In genomic region chr10:119762805-119763798, GRCh38 we compare ENCODE assay signal across 18 cellular contexts. TPM values are rescaled to one million over a fixed set of nuclear protein-coding genes. Genes with fewer than 3 reads are reported as not detected.
A peak's percentile ranks its signal among the peaks of the same experiment; 100 is the strongest.
DNase-seq lines count a peak whose midpoint lies in the region; FAIRE-seq and TF ChIP-seq lines count a peak whose summit lies in the region.
"Had no signal": no experiment of that assay in that cellular context is flagged by ENCODE, and none has a peak within 500 bp of the region (broad histone marks: within the 10 kb centered on the region; RNA-seq: fewer than 3 reads in every experiment).

No MANE protein-coding gene starts in this region.

- H3F3A ChIP-seq in neural progenitor cell (ENCODE audit: low read depth): no peaks in the 10 kb centered on the region

- TF ChIP-seq POLR2A in GM12892 (IDR thresholded peaks at IDR 0.05; ENCODE audit: low read depth, low read length): no peak
- no peak for TF ChIP-seq POLR2A in H54 (IDR thresholded peaks at IDR 0.05; ENCODE audit: low read depth, low read length)

- no peaks in the 10 kb centered on the region for H3K79me2 ChIP-seq in neural progenitor cell (ENCODE audit: low read depth)

- H3K9me3 ChIP-seq in neural progenitor cell (ENCODE audit: low read depth): no peaks in the 10 kb centered on the region
- H3K9me3 ChIP-seq: esophagus squamous epithelium, HAP-1, tibial artery had no signal

- H3K36me3 Mint-ChIP-seq in neural progenitor cell: peaks cover 7% of the 10 kb centered on the region

- no peak overlapping the region for H3K4me3 ChIP-seq in neural progenitor cell
- H3K4me3 ChIP-seq: esophagus squamous epithelium, HAP-1, tibial artery had no signal

- no peaks in the 10 kb centered on the region for H3K36me3 ChIP-seq in neural progenitor cell
- H3K36me3 ChIP-seq: esophagus squamous epithelium, HAP-1, tibial artery had no signal

- H3K4me1 Mint-ChIP-seq in neural progenitor cell: peaks cover 7% of the 10 kb centered on the region

- no peak overlapping the region for H3K4me3 Mint-ChIP-seq in neural progenitor cell
- H3K4me3 Mint-ChIP-seq: mesothelial cell of epicardium; stimulated activated memory B cell treated with anti-CD40 and anti-IgM and Interleukin-4, amounts not matched to agents 10 μg/mL and 1 μg/mL and 100 μg/mL, for 72 hours had no signal

- no peak overlapping the region for H3K9ac ChIP-seq in neural progenitor cell

- H3K4me2 ChIP-seq in neural progenitor cell: peak overlapping the region; percentile 4

- H3K27ac Mint-ChIP-seq in neural progenitor cell: no peak overlapping the region
- H3K27ac Mint-ChIP-seq: mesothelial cell of epicardium; stimulated activated memory B cell treated with anti-CD40 and anti-IgM and Interleukin-4, amounts not matched to agents 10 μg/mL and 1 μg/mL and 100 μg/mL, for 72 hours had no signal

- no peaks in the 10 kb centered on the region for H3K27me3 ChIP-seq in neural progenitor cell
- H3K27me3 ChIP-seq: esophagus squamous epithelium, tibial artery had no signal

- no peaks in the 10 kb centered on the region for H4K20me1 ChIP-seq in neural progenitor cell (ENCODE audit: low read depth)

- TF ChIP-seq CTCF in neural progenitor cell (IDR thresholded peaks at IDR 0.05): no peak

- H3K27ac ChIP-seq in neural progenitor cell: peak overlapping the region; percentile 15
- H3K27ac ChIP-seq: esophagus squamous epithelium had no signal

- H3K4me1 ChIP-seq in neural progenitor cell: peaks cover 12% of the 10 kb centered on the region

- H3K27me3 Mint-ChIP-seq in neural progenitor cell (ENCODE audit: insufficient read depth, low read depth): peaks cover 1% of the 10 kb centered on the region
- H3K27me3 Mint-ChIP-seq: stimulated activated memory B cell treated with anti-CD40 and anti-IgM and Interleukin-4, amounts not matched to agents 10 μg/mL and 1 μg/mL and 100 μg/mL, for 72 hours had no signal

- H2AFZ ChIP-seq in neural progenitor cell (replicated peaks): no peak overlapping the region

- DNase-seq in EH (ENCODE audit: low read depth) (peak; percentile 62), GM12892 (ENCODE audit: insufficient read length) (no peak), astrocyte of the hippocampus (ENCODE audit: low read depth, low spot score) (peak; percentile 26), neural progenitor cell (ENCODE audit: low spot score) (peak; percentile 19), H54 (ENCODE audit: insufficient read length, low spot score) (no peak), epidermal melanocyte (ENCODE audit: insufficient read length, low spot score) (no peak), GM19238 (ENCODE audit: insufficient read length, low spot score) (no peak)
- DNase-seq: activated CD4-positive, alpha-beta T cell treated with anti-CD3 and anti-CD28 coated beads for 1 hour; activated gamma-delta T cell treated with Interleukin-2 at 50 U/mL for 16 hours; DMS79 treated with DMSO at 0.1 percent for 48 hours; effector memory CD4-positive, alpha-beta T cell; esophagus squamous epithelium; NCI-H146; tibial artery had no signal

- FAIRE-seq in GM12892 (lab: Jason Lieb, UNC) (peak; percentile 73), H54 (lab: Jason Lieb, UNC) (no peak)

- H3K9me3 Mint-ChIP-seq in neural progenitor cell: no peaks in the 10 kb centered on the region
- H3K9me3 Mint-ChIP-seq: mesothelial cell of epicardium; neural crest cell; stimulated activated memory B cell treated with anti-CD40 and anti-IgM and Interleukin-4, amounts not matched to agents 10 μg/mL and 1 μg/mL and 100 μg/mL, for 72 hours had no signal

RNA-seq across cellular contexts. Expression of gene INPP5F, which starts 37.3 kb away (rescaled TPM):
- 11.8 TPM for polyA plus RNA-seq in GM12892 (2012; ENCODE audit: missing spikeins)
- 125 and 167 TPM in 2 replicates for total RNA-seq in neural progenitor cell (ENCODE audit: low replicate concordance)

Comparison
In these comparisons a context has a peak if more than half of its experiments do, and no peak if none do; other contexts are left out.
1. DNase-seq: peak in EH (single experiment), astrocyte of the hippocampus (single experiment) and neural progenitor cell (single experiment); none in GM12892 (single experiment), H54 (single experiment), epidermal melanocyte (single experiment) and GM19238 (single experiment).